Comparison of ENCODE assay signal across 10 cellular contexts in the genomic region with DNA sequence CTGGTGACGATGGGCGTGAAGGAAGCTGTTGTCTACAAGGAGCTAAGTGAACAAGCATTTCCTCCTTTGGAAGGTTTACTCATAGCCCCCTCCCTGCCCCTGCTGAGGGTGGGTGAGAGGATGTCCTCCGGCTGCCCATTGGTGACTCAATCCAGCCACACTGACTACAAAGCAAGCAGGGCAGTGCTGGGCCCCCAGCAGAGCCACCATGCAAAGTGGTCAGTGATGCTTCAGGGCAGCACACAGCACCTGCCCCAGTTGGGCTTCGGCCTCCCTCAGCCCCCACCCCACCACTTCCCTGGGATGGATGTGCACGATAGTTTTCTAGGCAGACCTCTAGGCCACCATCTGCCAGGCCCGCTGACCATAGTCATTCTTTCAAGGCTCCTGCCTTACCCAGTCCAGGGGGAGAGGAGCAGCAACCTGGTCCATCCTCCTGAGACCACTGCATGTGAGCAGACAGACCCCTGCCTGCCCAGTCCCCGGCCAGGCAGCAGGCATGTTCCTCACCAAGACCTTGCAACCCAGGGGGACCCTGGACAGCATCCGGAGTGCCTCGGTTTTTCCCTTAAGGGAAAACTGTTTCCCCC.
DNase-seq lines count a peak whose midpoint lies in the region; ATAC-seq and TF ChIP-seq lines count a peak whose summit lies in the region.
"Had no signal": no experiment of that assay in that cellular context is flagged by ENCODE, and none has a peak within 500 bp of the region (broad histone marks: within the 10 kb centered on the region; RNA-seq: fewer than 3 reads in every experiment).

No MANE protein-coding gene starts in this region.

- no peak for ATAC-seq in HG02885 (IDR thresholded peaks at IDR 0.05; ENCODE audit: poor library complexity, unreplicated experiment)

- 39 to 43% methylated on average over 9 of the region's 9 CpGs for WGBS in GM23248 (ENCODE audit: low coverage in 1 of 2, low lambda C conversion rate in 2 of 2, missing lambda C conversion rate in 2 of 2), 2 experiments
- 66% methylated on average over 9 of the region's 9 CpGs for WGBS in smooth muscle cell (ENCODE audit: low lambda C conversion rate)

- intact Hi-C loops in PC-9 (cut with micrococcal nuclease; ENCODE audit: unreplicated experiment), result no loop called here

- H3K9me2 ChIP-seq in GM23248 (ENCODE audit: insufficient read depth) (no peaks in the 10 kb centered on the region), PC-9 (ENCODE audit: insufficient read depth) (no peaks in the 10 kb centered on the region)

- H3F3A ChIP-seq in GM23248 (ENCODE audit: insufficient read depth) (peaks cover 25% of the 10 kb centered on the region), smooth muscle cell (ENCODE audit: low read depth) (no peaks in the 10 kb centered on the region), PC-9 (ENCODE audit: insufficient read depth, low read depth) (no peaks in the 10 kb centered on the region)

- H3K79me2 ChIP-seq in GM23248 (ENCODE audit: insufficient read depth), result no peaks in the 10 kb centered on the region
- H3K79me2 ChIP-seq in smooth muscle cell (ENCODE audit: low read depth), result no peaks in the 10 kb centered on the region
- no peaks in the 10 kb centered on the region for H3K79me2 ChIP-seq in PC-9 (ENCODE audit: low read depth)

- TF ChIP-seq CTCF in smooth muscle cell (IDR thresholded peaks at IDR 0.05; ENCODE audit: borderline replicate concordance, insufficient read depth, poor library complexity, severe bottlenecking) (no peak), PC-9 (conservative IDR thresholded peaks at IDR 0.05) (no peak), RWPE1 (conservative IDR thresholded peaks at IDR 0.05; ENCODE audit: low read depth) (no peak)

- no peak overlapping the region for H3K4me3 ChIP-seq in GM23248
- no peak overlapping the region for H3K4me3 ChIP-seq in smooth muscle cell
- H3K4me3 ChIP-seq in PC-9, result no peak overlapping the region

- H3K27ac ChIP-seq in GM23248 (peak overlapping the region; percentile 57), smooth muscle cell (ENCODE audit: low read depth) (peak overlapping the region; percentile 9), PC-9 (no peak overlapping the region), RWPE1 (no peak overlapping the region)

- POLR2A ChIA-PET in PC-9 (lab: Charles Lee; ENCODE audit: unreplicated experiment), result no interaction called here
- POLR2A ChIA-PET in RWPE1 (lab: Yijun Ruan, JAX; ENCODE audit: low non-redundant PET), result no interaction called here

- no peak overlapping the region for H3K9ac ChIP-seq in GM23248
- no peak overlapping the region for H3K9ac ChIP-seq in smooth muscle cell (ENCODE audit: low read depth)

- no peaks in the 10 kb centered on the region for H3K27me3 ChIP-seq in GM23248 (replicated peaks; ENCODE audit: insufficient read depth)
- no peaks in the 10 kb centered on the region for H3K27me3 ChIP-seq in smooth muscle cell (ENCODE audit: low read depth)
- H3K27me3 ChIP-seq in PC-9 (ENCODE audit: insufficient read depth, low read depth), result no peaks in the 10 kb centered on the region

- H3K4me1 ChIP-seq in GM23248 (ENCODE audit: insufficient read depth) (peaks cover 24% of the 10 kb centered on the region), smooth muscle cell (ENCODE audit: low read depth) (no peaks in the 10 kb centered on the region), PC-9 (replicated peaks; ENCODE audit: insufficient read depth) (no peaks in the 10 kb centered on the region)

- no peaks in the 10 kb centered on the region for H3K9me3 ChIP-seq in GM23248 (ENCODE audit: low read depth)
- no peaks in the 10 kb centered on the region for H3K9me3 ChIP-seq in smooth muscle cell (replicated peaks; ENCODE audit: low read depth)
- H3K9me3 ChIP-seq in PC-9 (ENCODE audit: insufficient read depth, low read depth), result no peaks in the 10 kb centered on the region

- in situ Hi-C loops in GM23248 (cut with MboI), result no loop called here

- H4K20me1 ChIP-seq in GM23248 (ENCODE audit: insufficient read depth), result no peaks in the 10 kb centered on the region
- no peaks in the 10 kb centered on the region for H4K20me1 ChIP-seq in smooth muscle cell (ENCODE audit: low read depth)
- H4K20me1 ChIP-seq in PC-9 (ENCODE audit: insufficient read depth), result no peaks in the 10 kb centered on the region

- CTCF ChIA-PET in PC-9 (lab: Charles Lee) (no interaction called here), RWPE1 (lab: Yijun Ruan, JAX) (no interaction called here)

- H3K36me3 ChIP-seq in GM23248 (ENCODE audit: low read depth), result no peaks in the 10 kb centered on the region
- H3K36me3 ChIP-seq in smooth muscle cell (ENCODE audit: low read depth), result no peaks in the 10 kb centered on the region
- H3K36me3 ChIP-seq in PC-9 (ENCODE audit: low read depth), result no peaks in the 10 kb centered on the region

- no peak overlapping the region for H2AFZ ChIP-seq in GM23248
- H2AFZ ChIP-seq in smooth muscle cell (ENCODE audit: low read depth), result no peak overlapping the region
- no peak overlapping the region for H2AFZ ChIP-seq in PC-9

- H3K4me2 ChIP-seq in GM23248 (ENCODE audit: unreplicated experiment) (peak overlapping the region; percentile 36), smooth muscle cell (no peak overlapping the region), PC-9 (no peak overlapping the region)

- BruUV-seq in PC-9 (replicated peaks; lab: Mats Ljungman, UMichigan), result no TSS peak

- DNase-seq in GM23248, result peak; percentile 91
- peak; percentile 76 for DNase-seq in astrocyte of the hippocampus (ENCODE audit: low read depth, low spot score)
- peak; percentile 74 for DNase-seq in hepatic stellate cell (ENCODE audit: low spot score)
- no peak for DNase-seq in smooth muscle cell (lab: John Stamatoyannopoulos, UW; ENCODE audit: unreplicated experiment)
- no peak for DNase-seq in PC-9
- no peak for DNase-seq in DMS 273 treated with DMSO at 0.1 percent for 48 hours (lab: John Stamatoyannopoulos, UW)
- DNase-seq in RWPE1 (ENCODE audit: low spot score), result no peak
- DNase-seq: activated B cell treated with CpG ODN at 0.5 μM for 24 hours; stimulated activated CD8-positive, alpha-beta memory T cell treated with anti-CD3 and anti-CD28 coated beads, Interleukin-4, amount 100 ng/mL, for 48 hours had no signal

Comparison
In these comparisons a context has a peak if more than half of its experiments do, and no peak if none do; other contexts are left out.
1. DNase-seq: peak in GM23248 (single experiment), astrocyte of the hippocampus (single experiment) and hepatic stellate cell (single experiment); none in smooth muscle cell (single experiment), PC-9 (0 of 2), DMS 273 treated with DMSO at 0.1 percent for 48 hours (single experiment) and RWPE1 (single experiment).
2. H3K27ac ChIP-seq: peak in GM23248 (single experiment) and smooth muscle cell (single experiment); none in PC-9 (single experiment) and RWPE1 (single experiment).